9 cellular contexts compared by ENCODE assay signal in the genomic region with DNA sequence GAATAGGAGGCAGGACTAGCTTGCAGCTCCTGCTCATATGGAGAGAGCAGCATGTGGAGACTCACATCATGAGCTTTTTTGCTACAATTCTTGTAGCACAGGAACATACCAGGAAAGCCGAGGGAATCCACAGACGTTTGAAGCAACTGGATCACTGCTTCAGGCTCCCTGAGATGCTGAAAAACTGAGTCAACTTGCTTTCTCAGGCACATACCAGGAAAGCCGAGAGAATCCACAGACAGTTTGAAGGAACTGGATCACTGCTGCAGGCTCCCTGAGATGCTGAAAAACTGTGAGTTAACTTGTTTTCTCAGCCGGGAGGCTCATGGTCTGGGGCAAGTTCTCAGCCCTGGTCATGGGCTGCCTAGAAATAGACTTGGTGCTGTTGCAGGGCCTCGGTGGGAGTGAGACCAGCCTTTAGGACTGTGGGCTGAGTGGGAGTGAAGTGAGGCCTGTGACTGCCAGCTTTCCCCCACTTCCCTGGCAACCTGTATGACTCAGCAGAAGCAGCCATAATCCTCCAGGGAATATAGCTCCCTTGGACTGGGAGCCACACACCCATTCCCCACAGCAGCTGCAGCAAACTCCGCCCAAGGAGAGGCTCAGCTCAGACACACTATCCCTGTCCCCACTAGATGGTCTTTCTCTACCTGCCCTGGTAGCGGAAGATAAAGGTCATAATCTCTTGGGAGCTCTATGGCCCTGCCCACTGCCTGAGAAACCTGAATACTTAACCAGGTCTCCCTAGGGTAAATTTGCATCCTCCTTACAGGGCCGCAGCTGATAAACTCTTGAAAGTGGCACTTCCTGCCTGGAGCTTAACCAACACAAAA. TPM values are rescaled to one million over a fixed set of nuclear protein-coding genes. Genes with fewer than 3 reads are reported as not detected.
A peak's percentile ranks its signal among the peaks of the same experiment; 100 is the strongest.
DNase-seq lines count a peak whose midpoint lies in the region; ATAC-seq, FAIRE-seq and TF ChIP-seq lines count a peak whose summit lies in the region.
"Had no signal": no experiment of that assay in that cellular context is flagged by ENCODE, and none has a peak within 500 bp of the region (broad histone marks: within the 10 kb centered on the region; RNA-seq: fewer than 3 reads in every experiment).

No MANE protein-coding gene starts in this region.

- DNase-seq in GM12865 (ENCODE audit: low read depth) (peak; percentile 58), NCI-H2171 treated with DMSO at 0.1 percent for 48 hours (lab: John Stamatoyannopoulos, UW) (peak; percentile 74), islet precursor cell (peak; percentile 69), GM12891 (ENCODE audit: insufficient read length, low spot score) (no peak), AG20443 (ENCODE audit: low spot score) (no peak), NK-92 (lab: John Stamatoyannopoulos, UW; ENCODE audit: unreplicated experiment) (no peak)
- no peak for DNase-seq in activated CD4-positive, alpha-beta T cell treated with anti-CD3 and anti-CD28 coated beads, Interleukin-2, amount 50 U/mL, for 48 hours
- DNase-seq: right lobe of liver had no signal

- no peak for TF ChIP-seq CTCF in GM12865 (IDR thresholded peaks at IDR 0.05; ENCODE audit: insufficient read depth, low read depth, low read length, missing control alignments)

- ATAC-seq in HG02642 (IDR thresholded peaks at IDR 0.05; ENCODE audit: poor library complexity, unreplicated experiment) = peak; percentile 87
- ATAC-seq: right lobe of liver had no signal

- no peak for TF ChIP-seq POLR2A in GM12891 (IDR thresholded peaks at IDR 0.05; ENCODE audit: low read depth, low read length)

- no peak for FAIRE-seq in GM12891 (lab: Jason Lieb, UNC)

- no peak overlapping the region for H3K4me3 ChIP-seq in GM12865 (ENCODE audit: low read depth, low read length)
- H3K4me3 ChIP-seq: right lobe of liver had no signal

TF ChIP-seq in GM12891, 5 proteins besides CTCF, POLR2A, EP300 and RAD21:
- TF ChIP-seq PAX5 (IDR thresholded peaks at IDR 0.05; ENCODE audit: insufficient read depth, low read length, severe bottlenecking) (no peak), POLR2AphosphoS5 (IDR thresholded peaks at IDR 0.05; ENCODE audit: low read depth, low read length) (no peak), SPI1 (IDR thresholded peaks at IDR 0.05; ENCODE audit: low read depth, low read length) (no peak), TAF1 (IDR thresholded peaks at IDR 0.05; ENCODE audit: low read depth, low read length) (no peak), POU2F2 (IDR thresholded peaks at IDR 0.05; ENCODE audit: low read depth, low read length) (no peak)

RNA-seq across cellular contexts. Expression of a gene that starts 51.9 kb away (rescaled TPM):
- 2.6 TPM for polyA plus RNA-seq in GM12891 (2012; ENCODE audit: low read depth, missing spikeins)

Comparison
In these comparisons a context has a peak if more than half of its experiments do, and no peak if none do; other contexts are left out.
1. DNase-seq: peak in GM12865 (single experiment), NCI-H2171 treated with DMSO at 0.1 percent for 48 hours (single experiment) and islet precursor cell (single experiment); none in activated CD4-positive, alpha-beta T cell treated with anti-CD3 and anti-CD28 coated beads, Interleukin-2, amount 50 U/mL, for 48 hours (0 of 2), GM12891 (single experiment), AG20443 (single experiment) and NK-92 (single experiment).